15 cellular contexts compared by ENCODE assay signal in the genomic region with DNA sequence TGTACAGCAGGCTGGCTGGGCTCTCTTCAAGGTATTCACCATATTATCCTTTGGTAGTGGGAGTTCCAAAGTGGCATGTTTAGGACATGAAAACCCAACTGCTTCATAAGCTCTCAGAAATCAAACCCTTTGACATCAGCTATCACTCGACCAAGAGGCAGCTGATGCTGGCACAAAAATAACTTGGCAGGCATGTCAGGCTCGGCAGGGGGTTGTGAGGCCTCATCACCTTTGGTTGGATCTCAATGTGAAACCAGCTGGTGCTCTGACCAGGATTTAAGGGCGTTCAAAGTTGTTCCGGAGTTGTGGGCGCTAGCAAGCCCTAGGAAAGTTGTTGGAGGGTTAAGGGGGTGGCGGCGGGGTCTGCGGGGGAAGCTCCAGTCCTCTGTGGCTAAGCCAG.
DNase-seq lines count a peak whose midpoint lies in the region; FAIRE-seq and TF ChIP-seq lines count a peak whose summit lies in the region.
"Had no signal": no experiment of that assay in that cellular context is flagged by ENCODE, and none has a peak within 500 bp of the region (broad histone marks: within the 10 kb centered on the region; RNA-seq: fewer than 3 reads in every experiment).

No MANE protein-coding gene starts in this region.

- peak; percentile 18 for DNase-seq in NCI-H2171 treated with DMSO at 0.1 percent for 48 hours (lab: John Stamatoyannopoulos, UW)
- no peak for DNase-seq in NCI-H2171 (lab: John Stamatoyannopoulos, UW)
- peak; percentile 16 for DNase-seq in RPMI8226
- DNase-seq in right atrium auricular region (ENCODE audit: low spot score): no peak
- DNase-seq in stimulated activated CD4-positive, alpha-beta T cell treated with anti-CD3 and anti-CD28 coated beads, Interleukin-2, amount 100 ng/mL, for 48 hours: no peak
- DNase-seq in RCC 7860 (ENCODE audit: low spot score): no peak
- DNase-seq in kidney: no peak
- DNase-seq: C1 segment of cervical spinal cord, H9, NCI-H1436, NCI-H526, PC-9, SHP77 had no signal

- H3K4me1 ChIP-seq in right atrium auricular region (peaks cover 0 to 61% of the 10 kb centered on the region in 2 donors), skeletal muscle tissue (ENCODE audit: control insufficient read depth in 3 of 3, insufficient read depth in 3 of 3, low read length in 3 of 3) (peaks cover 20 to 44% (median 39%) of the 10 kb centered on the region in 3 donors), kidney (ENCODE audit: control insufficient read depth in 1 of 2, insufficient read depth in 1 of 2, low read depth in 1 of 2, low read length in 2 of 2) (peaks cover 0 to 5% of the 10 kb centered on the region in 2 donors)

- H3K27me3 ChIP-seq in right atrium auricular region (no peaks in the 10 kb centered on the region), skeletal muscle tissue (ENCODE audit: control insufficient read depth in 3 of 3, insufficient read depth in 3 of 3, low read length in 3 of 3) (no peaks in the 10 kb centered on the region)

- H3K4me3 ChIP-seq in right atrium auricular region (no peak overlapping the region), skeletal muscle tissue (ENCODE audit: low read length in 3 of 3) (peak overlapping the region in 1 of 3 donors; percentile 41), kidney (ENCODE audit: low read length in 2 of 2) (no peak overlapping the region)
- H3K4me3 ChIP-seq: PC-9 had no signal

- intact Hi-C loops in kidney (cut with DNase I): no loop called here

- FAIRE-seq in RCC 7860 (lab: Jason Lieb, UNC): no peak
- FAIRE-seq in kidney (lab: Jason Lieb, UNC): no peak
- FAIRE-seq: A204.1 had no signal

- H3K36me3 ChIP-seq in right atrium auricular region: no peaks in the 10 kb centered on the region
- no peaks in the 10 kb centered on the region for H3K36me3 ChIP-seq in skeletal muscle tissue (ENCODE audit: control insufficient read depth in 3 of 3, insufficient read depth in 3 of 3, low read length in 3 of 3)
- no peaks in the 10 kb centered on the region for H3K36me3 ChIP-seq in kidney (ENCODE audit: control insufficient read depth in 1 of 2, insufficient read depth in 2 of 2, low read length in 2 of 2)

- TF ChIP-seq CTCF in right atrium auricular region (IDR thresholded peaks at IDR 0.05): no peak
- TF ChIP-seq CTCF in kidney (IDR thresholded peaks at IDR 0.05; ENCODE audit: borderline replicate concordance, extremely low read depth, insufficient read depth): no peak

- H3K27ac ChIP-seq in right atrium auricular region (peak overlapping the region; percentile 77 to 82), skeletal muscle tissue (ENCODE audit: low read depth, low read length) (peak overlapping the region; percentile 67), kidney (ENCODE audit: low read depth in 2 of 2, low read length in 2 of 2) (no peak overlapping the region)
- H3K27ac ChIP-seq: PC-9 had no signal

- H3K9ac ChIP-seq in skeletal muscle tissue (ENCODE audit: low read depth in 1 of 3, low read length in 3 of 3) (peak overlapping the region in 1 of 3 donors; percentile 74), kidney (ENCODE audit: low read length in 2 of 2) (no peak overlapping the region)

- no peaks in the 10 kb centered on the region for H3K9me3 ChIP-seq in right atrium auricular region
- H3K9me3 ChIP-seq in skeletal muscle tissue (ENCODE audit: control insufficient read depth in 3 of 3, low read length in 3 of 3): no peaks in the 10 kb centered on the region
- H3K9me3 ChIP-seq in kidney (ENCODE audit: control insufficient read depth in 1 of 2, low read length in 2 of 2): no peaks in the 10 kb centered on the region

Comparison
In these comparisons a context has a peak if more than half of its experiments do, and no peak if none do; other contexts are left out.
1. DNase-seq: peak in NCI-H2171 treated with DMSO at 0.1 percent for 48 hours (single experiment) and RPMI8226 (single experiment); none in NCI-H2171 (single experiment), right atrium auricular region (single experiment), stimulated activated CD4-positive, alpha-beta T cell treated with anti-CD3 and anti-CD28 coated beads, Interleukin-2, amount 100 ng/mL, for 48 hours (0 of 2), RCC 7860 (single experiment) and kidney (single experiment).
2. H3K27ac ChIP-seq: peak in right atrium auricular region (2 of 2) and skeletal muscle tissue (single experiment); none in kidney (0 of 2).